In the genomic region with DNA sequence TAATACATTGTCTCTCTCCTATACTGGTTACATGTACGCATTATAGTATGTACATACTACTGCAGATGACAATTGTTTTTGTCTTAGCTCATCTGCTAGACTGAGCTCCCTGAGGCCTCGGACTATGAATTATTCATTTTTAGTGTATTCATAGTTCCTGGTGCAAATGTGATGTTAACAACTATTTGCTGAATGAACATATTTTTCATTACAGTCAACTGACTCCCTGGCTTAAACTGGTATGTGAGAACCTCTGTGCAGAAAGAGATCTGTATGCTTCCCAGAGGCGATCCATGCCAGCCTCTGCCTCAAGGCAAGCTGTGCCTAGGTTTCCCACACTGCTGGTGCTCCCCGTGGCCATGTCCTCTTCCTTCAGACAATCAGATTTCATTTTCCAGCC, we compare ENCODE assay signal across 22 cellular contexts.
"Had no signal": no experiment of that assay in that cellular context is flagged by ENCODE, and none has a peak within 500 bp of the region (broad histone marks: within the 10 kb centered on the region; RNA-seq: fewer than 3 reads in every experiment).

No MANE protein-coding gene starts in this region.

- H3K36me3 ChIP-seq: colonic mucosa, esophagus squamous epithelium, gastrocnemius medialis, prostate gland, tibial nerve, uterus had no signal

- H3K27me3 ChIP-seq: colonic mucosa, tibial nerve, uterus had no signal

- H3K27ac ChIP-seq: colonic mucosa, esophagus squamous epithelium, gastrocnemius medialis, prostate gland, tibial nerve, uterus had no signal

- H3K27ac Mint-ChIP-seq: activated B cell treated with CpG ODN at 0.5 μM for 24 hours; activated CD4-positive, alpha-beta T cell treated with anti-CD3 and anti-CD28 coated beads for 36 hours; activated naive CD8-positive, alpha-beta T cell; activated T-helper 2 cell treated with anti-CD3 and anti-CD28 coated beads, Interferon-gamma antibody, Interleukin-2, Interleukin-4, amounts not matched to agents 10 μg/mL and 5 μg/mL and 100 μg/mL, durations not matched to agents 14 hours and 24 hours and 36 hours; endodermal cell; stimulated activated effector memory CD8-positive, alpha-beta T cell treated with anti-CD3 and anti-CD28 coated beads, Interleukin-12 subunit alpha, Interleukin-12 subunit beta, amount 100 ng/mL, for 72 hours; stimulated activated naive CD8-positive, alpha-beta T cell treated with anti-CD3 and anti-CD28 coated beads, Interleukin-15, amount 100 ng/mL, for 72 hours; T-helper 1 cell treated with Interleukin-12 subunit alpha and Interleukin-12 subunit beta and Interleukin-4 antibody, amounts not matched to agents 30 μg/mL and 1 μg/mL, for 36 hours had no signal

- ATAC-seq: activated CD4-positive, alpha-beta T cell treated with anti-CD3 and anti-CD28 coated beads for 36 hours; activated T-cell treated with anti-CD3 and anti-CD28 coated beads, Interleukin-2, amount 50 U/mL, for 4 hours; gastrocnemius medialis; stimulated activated effector memory CD8-positive, alpha-beta T cell treated with anti-CD3 and anti-CD28 coated beads, Interleukin-12 subunit alpha, Interleukin-12 subunit beta, amount 100 ng/mL, for 72 hours; stimulated activated naive CD8-positive, alpha-beta T cell treated with anti-CD3 and anti-CD28 coated beads, Interleukin-15, amount 100 ng/mL, for 72 hours had no signal

- H3K4me1 Mint-ChIP-seq: stimulated activated effector memory CD8-positive, alpha-beta T cell treated with anti-CD3 and anti-CD28 coated beads, Interleukin-12 subunit alpha, Interleukin-12 subunit beta, amount 100 ng/mL, for 72 hours had no signal

- H3K27me3 Mint-ChIP-seq: activated CD4-positive, alpha-beta T cell treated with anti-CD3 and anti-CD28 coated beads for 36 hours; activated naive CD8-positive, alpha-beta T cell; stimulated activated naive CD8-positive, alpha-beta T cell treated with anti-CD3 and anti-CD28 coated beads, Interleukin-15, amount 100 ng/mL, for 72 hours had no signal

- H3K4me3 Mint-ChIP-seq: activated B cell treated with CpG ODN at 0.5 μM for 24 hours; activated CD4-positive, alpha-beta T cell treated with anti-CD3 and anti-CD28 coated beads for 36 hours; activated naive CD8-positive, alpha-beta T cell; activated T-cell treated with anti-CD3 and anti-CD28 coated beads, Interleukin-2, amount 50 U/mL, for 4 hours; endodermal cell; naive B cell; stimulated activated effector memory CD8-positive, alpha-beta T cell treated with anti-CD3 and anti-CD28 coated beads, Interleukin-12 subunit alpha, Interleukin-12 subunit beta, amount 100 ng/mL, for 72 hours; stimulated activated naive CD8-positive, alpha-beta T cell treated with anti-CD3 and anti-CD28 coated beads, Interleukin-15, amount 100 ng/mL, for 72 hours; T-helper 1 cell treated with Interleukin-12 subunit alpha and Interleukin-12 subunit beta and Interleukin-4 antibody, amounts not matched to agents 30 μg/mL and 1 μg/mL, for 36 hours had no signal

- H3K4me3 ChIP-seq: colonic mucosa, esophagus squamous epithelium, gastrocnemius medialis, prostate gland, tibial nerve, uterus had no signal

- H3K9me3 ChIP-seq: colonic mucosa, esophagus squamous epithelium, gastrocnemius medialis, prostate gland, tibial nerve, uterus had no signal

- H3K4me1 ChIP-seq: colonic mucosa, esophagus squamous epithelium, gastrocnemius medialis, prostate gland, tibial nerve, uterus had no signal

- H3K36me3 Mint-ChIP-seq: activated naive CD8-positive, alpha-beta T cell; naive B cell had no signal

- H3K9me3 Mint-ChIP-seq: activated B cell treated with CpG ODN at 0.5 μM for 24 hours; activated T-cell treated with anti-CD3 and anti-CD28 coated beads, Interleukin-2, amount 50 U/mL, for 4 hours; activated T-helper 2 cell treated with anti-CD3 and anti-CD28 coated beads, Interferon-gamma antibody, Interleukin-2, Interleukin-4, amounts not matched to agents 10 μg/mL and 5 μg/mL and 100 μg/mL, durations not matched to agents 14 hours and 24 hours and 36 hours; endodermal cell; naive B cell; stimulated activated effector memory CD8-positive, alpha-beta T cell treated with anti-CD3 and anti-CD28 coated beads, Interleukin-12 subunit alpha, Interleukin-12 subunit beta, amount 100 ng/mL, for 72 hours; stimulated activated naive CD8-positive, alpha-beta T cell treated with anti-CD3 and anti-CD28 coated beads, Interleukin-15, amount 100 ng/mL, for 72 hours; T-helper 1 cell treated with Interleukin-12 subunit alpha and Interleukin-12 subunit beta and Interleukin-4 antibody, amounts not matched to agents 30 μg/mL and 1 μg/mL, for 36 hours had no signal

- DNase-seq: activated B cell treated with CpG ODN at 0.5 μM for 24 hours; activated CD4-positive, alpha-beta T cell treated with anti-CD3 and anti-CD28 coated beads, Interleukin-2, amount 50 U/mL, for 4 hours; activated CD8-positive, alpha-beta memory T cell treated with anti-CD3 and anti-CD28 coated beads, Interleukin-2, amount 50 U/mL, for 48 hours; activated naive CD4-positive, alpha-beta T cell; activated T-cell treated with anti-CD3 and anti-CD28 coated beads, Interleukin-2, amount 50 U/mL, for 4 hours; amniotic stem cell; colonic mucosa; esophagus squamous epithelium; gastrocnemius medialis; hippocampal formation; naive B cell; stimulated activated CD4-positive, alpha-beta T cell treated with anti-CD3 and anti-CD28 coated beads, Interleukin-1b, Interleukin-23, amount 100 ng/mL, for 48 hours; stimulated activated naive CD8-positive, alpha-beta T cell treated with anti-CD3 and anti-CD28 coated beads, Interleukin-15, amount 100 ng/mL, for 72 hours; uterus had no signal
